9 cellular contexts compared by ENCODE assay signal in the genomic region with DNA sequence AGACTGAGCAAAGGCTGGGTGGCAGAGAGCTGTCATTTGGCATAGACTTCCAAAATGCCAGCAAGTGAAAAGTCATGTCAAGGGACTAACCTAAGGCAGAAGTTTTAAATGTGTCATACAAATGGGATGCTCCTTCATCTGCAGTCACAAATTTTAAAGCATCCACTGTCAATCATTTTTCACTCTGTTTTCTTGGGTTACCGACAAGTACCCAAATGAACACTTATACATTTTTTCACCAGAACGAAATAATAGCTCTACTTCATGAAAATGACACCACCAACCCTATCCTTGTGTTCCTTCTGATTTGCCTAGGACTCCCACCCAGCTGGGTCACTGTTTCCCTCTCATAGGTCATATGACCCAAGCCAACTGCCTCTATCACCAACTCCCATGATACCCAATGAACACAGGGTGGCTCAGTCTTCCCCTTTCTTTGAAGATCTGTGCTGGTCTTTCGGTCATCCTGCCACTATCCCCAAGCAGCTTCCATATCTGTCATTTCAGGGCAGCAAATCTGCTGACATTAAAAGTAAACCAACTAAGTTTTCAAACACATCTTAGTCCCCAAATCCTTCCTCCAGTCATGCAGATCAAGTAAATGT.
DNase-seq lines count a peak whose midpoint lies in the region; ATAC-seq and TF ChIP-seq lines count a peak whose summit lies in the region.
"Had no signal": no experiment of that assay in that cellular context is flagged by ENCODE, and none has a peak within 500 bp of the region (broad histone marks: within the 10 kb centered on the region; RNA-seq: fewer than 3 reads in every experiment).

No MANE protein-coding gene starts in this region.

- no peaks in the 10 kb centered on the region for H3K27me3 ChIP-seq in BLaER1 treated with 17β-estradiol and CSF1 and Interleukin-3, amounts not matched to agents 10 nM and 100 nM
- H3K27me3 ChIP-seq in duodenal mucosa (ENCODE audit: control insufficient read depth in 1 of 2, insufficient read depth in 2 of 2, low read length in 2 of 2) (no peaks in the 10 kb centered on the region), neutrophil (no peaks in the 10 kb centered on the region)

- DNase-seq in MV-4-11 (lab: John Stamatoyannopoulos, UW) = peak; percentile 49
- no peak for DNase-seq in foreskin melanocyte

- peaks cover 35 to 65% (median 41%) of the 10 kb centered on the region in 10 experiments for H3K4me1 ChIP-seq in BLaER1 treated with 17β-estradiol and CSF1 and Interleukin-3, amounts not matched to agents 10 nM and 100 nM
- H3K4me1 ChIP-seq in duodenal mucosa (ENCODE audit: control insufficient read depth in 1 of 2, insufficient read depth in 2 of 2, low read length in 2 of 2) = peaks cover 7 to 13% of the 10 kb centered on the region in 2 donors
- H3K4me1 ChIP-seq in neutrophil (ENCODE audit: control insufficient read depth in 1 of 2, insufficient read depth in 1 of 2, low read depth in 1 of 2, low read length in 1 of 2) = peaks cover 72 to 73% of the 10 kb centered on the region in 2 experiments
- H3K4me1 ChIP-seq: prostate gland had no signal

- H3K4me3 ChIP-seq in BLaER1 treated with 17β-estradiol and CSF1 and Interleukin-3, amounts not matched to agents 10 nM and 100 nM = peak overlapping the region; percentile 25 to 62 (median 45); a peak in 16 of 20 replicates
- no peak overlapping the region for H3K4me3 ChIP-seq in duodenal mucosa (ENCODE audit: low read depth in 1 of 2, low read length in 2 of 2)
- H3K4me3 ChIP-seq in neutrophil (ENCODE audit: low read depth in 1 of 2, low read length in 1 of 2) = peak overlapping the region; percentile 52 to 55
- H3K4me3 ChIP-seq: prostate gland had no signal

- H3K9ac ChIP-seq in BLaER1 treated with 17β-estradiol and CSF1 and Interleukin-3, amounts not matched to agents 10 nM and 100 nM = peak overlapping the region in 8 of 11 experiments; percentile 72 to 90 (median 85); a peak in 15 of 22 replicates
- no peak overlapping the region for H3K9ac ChIP-seq in duodenal mucosa (ENCODE audit: low read depth in 1 of 2, low read length in 2 of 2)

- peak overlapping the region; percentile 76 to 90 (median 83) for H3K4me2 ChIP-seq in BLaER1 treated with 17β-estradiol and CSF1 and Interleukin-3, amounts not matched to agents 10 nM and 100 nM

- TF ChIP-seq CTCF in neutrophil (IDR thresholded peaks at IDR 0.05) = no peak

- H3K27ac ChIP-seq in BLaER1 treated with 17β-estradiol and CSF1 and Interleukin-3, amounts not matched to agents 10 nM and 100 nM = peak overlapping the region in 10 of 11 experiments; percentile 72 to 96 (median 92); a peak in 18 of 22 replicates
- H3K27ac ChIP-seq in duodenal mucosa (ENCODE audit: low read depth, low read length) = peak overlapping the region; percentile 11
- peak overlapping the region; percentile 94 for H3K27ac ChIP-seq in neutrophil

- ATAC-seq in HG03460 (IDR thresholded peaks at IDR 0.05; ENCODE audit: unreplicated experiment) (no peak), GM21528 (IDR thresholded peaks at IDR 0.05; ENCODE audit: low FRiP score, unreplicated experiment) (no peak), HG03469 (IDR thresholded peaks at IDR 0.05; ENCODE audit: unreplicated experiment) (no peak)

- no peaks in the 10 kb centered on the region for H3K9me3 ChIP-seq in BLaER1 treated with 17β-estradiol and CSF1 and Interleukin-3, amounts not matched to agents 10 nM and 100 nM (replicated peaks in 1 of 11)
- H3K9me3 ChIP-seq in duodenal mucosa (ENCODE audit: control insufficient read depth in 1 of 2, low read length in 2 of 2) (no peaks in the 10 kb centered on the region), neutrophil (no peaks in the 10 kb centered on the region)
- H3K9me3 ChIP-seq: prostate gland had no signal

- no peaks in the 10 kb centered on the region for H4K20me1 ChIP-seq in BLaER1 treated with 17β-estradiol and CSF1 and Interleukin-3, amounts not matched to agents 10 nM and 100 nM

- H3K36me3 ChIP-seq in BLaER1 treated with 17β-estradiol and CSF1 and Interleukin-3, amounts not matched to agents 10 nM and 100 nM = no peaks in the 10 kb centered on the region
- H3K36me3 ChIP-seq in duodenal mucosa (ENCODE audit: control insufficient read depth in 1 of 2, insufficient read depth in 2 of 2, low read length in 2 of 2) (peaks cover 0 to 3% of the 10 kb centered on the region in 2 donors), neutrophil (peaks cover 18% of the 10 kb centered on the region)
- H3K36me3 ChIP-seq: prostate gland had no signal

Comparison
In these comparisons a context has a peak if more than half of its experiments do, and no peak if none do; other contexts are left out.
1. H3K27ac ChIP-seq: peak in every context shown above with its lines; median percentile 94 in neutrophil; 92 in BLaER1 treated with 17β-estradiol and CSF1 and Interleukin-3, amounts not matched to agents 10 nM and 100 nM; 11 in duodenal mucosa.
2. H3K4me3 ChIP-seq: peak in BLaER1 treated with 17β-estradiol and CSF1 and Interleukin-3, amounts not matched to agents 10 nM and 100 nM (10 of 10) and neutrophil (2 of 2); none in duodenal mucosa (0 of 2).
3. H3K9ac ChIP-seq: peak in BLaER1 treated with 17β-estradiol and CSF1 and Interleukin-3, amounts not matched to agents 10 nM and 100 nM (8 of 11); none in duodenal mucosa (0 of 2).